Comparison of ENCODE assay signal across 1 cellular context in the genomic region with DNA sequence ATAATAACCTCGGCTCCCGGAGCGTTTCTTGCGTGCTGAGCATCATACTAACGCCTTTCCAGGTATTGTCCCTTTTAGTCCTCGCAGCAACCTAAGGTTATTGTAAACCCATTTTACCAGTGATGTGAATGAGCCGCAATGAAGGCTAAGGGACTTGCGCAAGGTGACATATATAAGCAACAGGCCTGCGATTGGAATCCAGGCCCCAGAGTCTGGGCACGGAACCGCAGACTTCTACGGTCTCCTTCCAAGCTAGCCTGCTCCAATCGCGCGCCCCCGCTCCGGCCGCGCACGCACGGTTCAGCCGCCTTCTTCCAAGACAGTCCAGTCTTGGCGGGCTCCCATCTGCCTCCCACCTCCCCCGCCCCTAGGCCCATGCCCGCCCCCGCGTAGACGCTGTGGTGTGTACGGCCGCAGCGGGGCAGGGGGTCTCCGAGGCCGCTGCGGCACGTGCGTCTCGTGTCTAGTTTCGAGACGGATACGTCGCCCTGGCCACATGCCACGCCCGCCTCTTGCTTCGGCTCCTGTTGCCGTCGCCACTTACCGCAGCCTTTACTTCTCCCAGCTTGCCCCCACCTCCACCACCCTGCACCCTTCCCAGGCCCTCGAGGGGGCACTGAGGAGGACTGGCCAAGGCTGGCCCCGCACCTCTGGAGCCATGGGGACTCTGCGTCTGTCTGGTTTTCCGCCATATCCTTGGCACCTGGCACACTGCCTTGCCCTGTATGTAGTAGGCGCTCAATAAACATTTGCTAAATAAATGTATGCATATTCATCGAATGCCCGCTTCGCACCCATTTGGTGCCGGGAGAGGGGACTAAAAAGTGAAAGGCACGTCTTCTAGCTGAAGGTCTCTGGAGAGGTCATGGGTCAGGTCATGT.
TF ChIP-seq lines count a peak whose summit lies in the region.

No MANE protein-coding gene starts in this region.

TF ChIP-seq in HCT116, 20 proteins besides CTCF, POLR2A, EP300 and RAD21 (continued from another document):
- TF ChIP-seq, protein P1, sequence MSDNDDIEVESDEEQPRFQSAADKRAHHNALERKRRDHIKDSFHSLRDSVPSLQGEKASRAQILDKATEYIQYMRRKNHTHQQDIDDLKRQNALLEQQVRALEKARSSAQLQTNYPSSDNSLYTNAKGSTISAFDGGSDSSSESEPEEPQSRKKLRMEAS (IDR thresholded peaks at IDR 0.05), result no peak
- TF ChIP-seq CEBPB (IDR thresholded peaks at IDR 0.05; ENCODE audit: low read depth), result no peak
- TF ChIP-seq SP1 (IDR thresholded peaks at IDR 0.05; ENCODE audit: low read depth), result no peak
- TF ChIP-seq CBX3 (IDR thresholded peaks at IDR 0.05; ENCODE audit: low read depth), result no peak
- no peak for TF ChIP-seq JUND (IDR thresholded peaks at IDR 0.05)
- TF ChIP-seq ZNF274 (IDR thresholded peaks at IDR 0.05; ENCODE audit: low read depth, low read length), result no peak
- TF ChIP-seq SRF (IDR thresholded peaks at IDR 0.05; ENCODE audit: low read depth), result no peak
- no peak for TF ChIP-seq YY1 (IDR thresholded peaks at IDR 0.05; ENCODE audit: extremely low read depth, insufficient replicate concordance, low read depth, low read length)
- TF ChIP-seq, protein P2, sequence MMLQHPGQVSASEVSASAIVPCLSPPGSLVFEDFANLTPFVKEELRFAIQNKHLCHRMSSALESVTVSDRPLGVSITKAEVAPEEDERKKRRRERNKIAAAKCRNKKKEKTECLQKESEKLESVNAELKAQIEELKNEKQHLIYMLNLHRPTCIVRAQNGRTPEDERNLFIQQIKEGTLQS (IDR thresholded peaks at IDR 0.05), result no peak
